Comparison of ENCODE assay signal across 18 cellular contexts in the genomic region with DNA sequence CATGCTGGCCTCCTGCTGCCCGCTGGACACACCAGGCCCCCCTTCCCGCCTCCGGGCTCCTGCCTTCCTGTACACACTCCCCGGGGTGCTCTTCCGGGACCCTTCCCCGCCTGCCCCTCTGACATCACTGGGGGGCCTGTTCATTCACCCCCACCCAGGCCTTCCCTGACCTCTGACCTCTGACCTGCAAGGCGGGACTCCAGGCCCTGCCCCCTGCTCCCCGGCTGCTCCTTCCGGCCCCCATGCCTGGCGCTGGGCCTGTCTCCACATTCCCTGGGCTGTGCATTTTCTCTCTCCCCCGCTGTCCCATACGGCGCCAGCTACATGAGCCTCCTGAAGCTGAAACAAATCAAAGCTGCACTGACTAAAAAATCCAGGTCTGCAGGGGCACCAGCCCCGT.
"Had no signal": no experiment of that assay in that cellular context is flagged by ENCODE, and none has a peak within 500 bp of the region (broad histone marks: within the 10 kb centered on the region; RNA-seq: fewer than 3 reads in every experiment).

No MANE protein-coding gene starts in this region.

- H3K4me3 ChIP-seq: dorsolateral prefrontal cortex, left lung, mucosa of descending colon, pancreas, right atrium auricular region, skin epidermis, spleen, thyroid gland had no signal

- H3K9me3 ChIP-seq: left lung, mucosa of descending colon, neutrophil, pancreas, right atrium auricular region, thyroid gland had no signal

- H3K36me3 ChIP-seq: left lung, neutrophil, pancreas, spleen, thyroid gland had no signal

- H3K4me1 ChIP-seq: pancreas had no signal

- H3K27ac ChIP-seq: dorsolateral prefrontal cortex, left lung, neutrophil, pancreas, skin epidermis, spleen, thyroid gland had no signal

- H3K9me3 Mint-ChIP-seq: mesothelial cell of epicardium; stimulated activated memory B cell treated with anti-CD40 and anti-IgM and Interleukin-4, amounts not matched to agents 10 μg/mL and 1 μg/mL and 100 μg/mL, for 72 hours; stimulated activated naive CD8-positive, alpha-beta T cell treated with anti-CD3 and anti-CD28 coated beads, Interleukin-15, Interleukin-2, amounts not matched to agents 100 ng/mL and 50 ng/mL, for 24 hours; type B pancreatic cell had no signal

- ATAC-seq: left lung; mucosa of descending colon; naive thymus-derived CD4-positive, alpha-beta T cell; pancreas; stimulated activated memory B cell treated with anti-CD40 and anti-IgM and Interleukin-4, amounts not matched to agents 10 μg/mL and 1 μg/mL and 100 μg/mL, for 72 hours had no signal

- H3K4me3 Mint-ChIP-seq: mesothelial cell of epicardium; naive thymus-derived CD4-positive, alpha-beta T cell; stimulated activated memory B cell treated with anti-CD40 and anti-IgM and Interleukin-4, amounts not matched to agents 10 μg/mL and 1 μg/mL and 100 μg/mL, for 72 hours; stimulated activated naive CD8-positive, alpha-beta T cell treated with anti-CD3 and anti-CD28 coated beads, Interleukin-15, Interleukin-2, amounts not matched to agents 100 ng/mL and 50 ng/mL, for 24 hours; type B pancreatic cell had no signal

- H3K27ac Mint-ChIP-seq: mesothelial cell of epicardium; naive thymus-derived CD4-positive, alpha-beta T cell; stimulated activated memory B cell treated with anti-CD40 and anti-IgM and Interleukin-4, amounts not matched to agents 10 μg/mL and 1 μg/mL and 100 μg/mL, for 72 hours; stimulated activated naive CD8-positive, alpha-beta T cell treated with anti-CD3 and anti-CD28 coated beads, Interleukin-15, Interleukin-2, amounts not matched to agents 100 ng/mL and 50 ng/mL, for 24 hours; type B pancreatic cell had no signal

- H3K27me3 ChIP-seq: right atrium auricular region had no signal

- DNase-seq: dorsolateral prefrontal cortex; effector CD4-positive, alpha-beta T cell; kidney; left lung; mesenchymal stem cell; mucosa of descending colon; naive thymus-derived CD4-positive, alpha-beta T cell; pancreas; spleen; stimulated activated CD4-positive, alpha-beta T cell treated with anti-CD3 and anti-CD28 coated beads, Interleukin-4, amount 100 ng/mL, for 4 hours; thyroid gland had no signal

- H3K36me3 Mint-ChIP-seq: mesothelial cell of epicardium; naive thymus-derived CD4-positive, alpha-beta T cell; stimulated activated memory B cell treated with anti-CD40 and anti-IgM and Interleukin-4, amounts not matched to agents 10 μg/mL and 1 μg/mL and 100 μg/mL, for 72 hours; type B pancreatic cell had no signal
